1 cellular context compared by ENCODE assay signal in genomic region chr5:34007675-34008600, GRCh38.
A peak's percentile ranks its signal among the peaks of the same experiment; 100 is the strongest.
TF ChIP-seq lines count a peak whose summit lies in the region.

AMACR (minus strand) TSS chr5:34008050; CDS start chr5:34008019, 31 bp downstream.

TF ChIP-seq in HepG2, 621 proteins besides CTCF, POLR2A, EP300 and RAD21 (continued from another document and continues in another):
- TF ChIP-seq ZBTB46 (CRISPR knock-in tag; IDR thresholded peaks at IDR 0.05; ENCODE audit: borderline replicate concordance) (no peak), ZNF777 (CRISPR knock-in tag; IDR thresholded peaks at IDR 0.05) (peak; percentile 84), ARNT2 (CRISPR knock-in tag; IDR thresholded peaks at IDR 0.05; ENCODE audit: low read depth) (peak; percentile 89), CHD2 (IDR thresholded peaks at IDR 0.05; ENCODE audit: low read depth, low read length) (no peak), MZF1 (CRISPR knock-in tag; IDR thresholded peaks at IDR 0.05; ENCODE audit: borderline replicate concordance) (no peak), ZBTB2 (CRISPR knock-in tag; IDR thresholded peaks at IDR 0.05; ENCODE audit: low read depth) (peak; percentile 44; the same call in 1 of the 2 replicates), ZNF3 (CRISPR knock-in tag; IDR thresholded peaks at IDR 0.05) (no peak), MED1 (CRISPR knock-in tag; IDR thresholded peaks at IDR 0.05) (no peak; the same call in none of the 2 replicates), ATAD3A (CRISPR knock-in tag; IDR thresholded peaks at IDR 0.05) (no peak), HBP1 (CRISPR knock-in tag; IDR thresholded peaks at IDR 0.05; ENCODE audit: low read depth) (peak; percentile 55; the same call in 1 of the 2 replicates), PHF20 (CRISPR knock-in tag; IDR thresholded peaks at IDR 0.05) (peak; percentile 74), ZNF567 (CRISPR knock-in tag; IDR thresholded peaks at IDR 0.05; ENCODE audit: borderline replicate concordance) (no peak), ZMYM3 (CRISPR knock-in tag; IDR thresholded peaks at IDR 0.05) (no peak), ZNF589 (CRISPR knock-in tag; conservative IDR thresholded peaks at IDR 0.05) (peak; percentile 49; the same call in 1 of the 2 replicates), ZSCAN25 (CRISPR knock-in tag; IDR thresholded peaks at IDR 0.05) (peak; percentile 72), KAT7 (CRISPR knock-in tag; IDR thresholded peaks at IDR 0.05; ENCODE audit: borderline replicate concordance) (peak; percentile 96; the same call in 1 of the 2 replicates), TAF1 (CRISPR knock-in tag; IDR thresholded peaks at IDR 0.05) (peak; percentile 99), ZNF160 (CRISPR knock-in tag; IDR thresholded peaks at IDR 0.05) (peak; percentile 32; the same call in 1 of the 2 replicates), KDM1A (CRISPR knock-in tag; IDR thresholded peaks at IDR 0.05) (no peak), ZNF614 (CRISPR knock-in tag; IDR thresholded peaks at IDR 0.05; ENCODE audit: borderline replicate concordance) (peak; percentile 59; the same call in 1 of the 2 replicates), MBD4 (IDR thresholded peaks at IDR 0.05; ENCODE audit: borderline replicate concordance, low read length) (no peak), CHD4 (IDR thresholded peaks at IDR 0.05; ENCODE audit: borderline replicate concordance, low read length) (no peak), ZNF460 (CRISPR knock-in tag; IDR thresholded peaks at IDR 0.05; ENCODE audit: borderline replicate concordance) (peak; percentile 20; the same call in 1 of the 2 replicates), ZNF441 (CRISPR knock-in tag; IDR thresholded peaks at IDR 0.05; ENCODE audit: borderline replicate concordance) (peak; percentile 70; the same call in 1 of the 2 replicates), ZNF282 (IDR thresholded peaks at IDR 0.05; ENCODE audit: partially characterized antibody) (no peak), ARID3A (IDR thresholded peaks at IDR 0.05; ENCODE audit: low read depth, low read length) (0 out of 2 replicates have a peak, but pooled peaks have one; percentile 17), SIX4 (CRISPR knock-in tag; IDR thresholded peaks at IDR 0.05) (peak; percentile 37; the same call in 1 of the 2 replicates), GLI4 (CRISPR knock-in tag; IDR thresholded peaks at IDR 0.05; ENCODE audit: borderline replicate concordance) (no peak; the same call in 1 of the 2 replicates), NFKB2 (CRISPR knock-in tag; IDR thresholded peaks at IDR 0.05; ENCODE audit: borderline replicate concordance) (peak; percentile 92; the same call in 1 of the 2 replicates), ZNF224 (CRISPR knock-in tag; IDR thresholded peaks at IDR 0.05) (peak; percentile 86; the same call in 1 of the 2 replicates), MXD3 (CRISPR knock-in tag; IDR thresholded peaks at IDR 0.05) (peak; percentile 52; the same call in 1 of the 2 replicates), ISL2 (CRISPR knock-in tag; IDR thresholded peaks at IDR 0.05) (peak; percentile 85), ZNF33B (CRISPR knock-in tag; IDR thresholded peaks at IDR 0.05) (0 out of 2 replicates have a peak, but pooled peaks have one; percentile 69), ZNF44 (CRISPR knock-in tag; IDR thresholded peaks at IDR 0.05) (0 out of 2 replicates have a peak, but pooled peaks have one; percentile 43), ZNF382 (CRISPR knock-in tag; IDR thresholded peaks at IDR 0.05; ENCODE audit: borderline replicate concordance) (no peak), CC2D1A (CRISPR knock-in tag; IDR thresholded peaks at IDR 0.05) (0 out of 2 replicates have a peak, but pooled peaks have one; percentile 85), MEF2D (CRISPR knock-in tag; IDR thresholded peaks at IDR 0.05) (0 out of 2 replicates have a peak, but pooled peaks have one; percentile 34), CBX5 (CRISPR knock-in tag; IDR thresholded peaks at IDR 0.05; ENCODE audit: borderline replicate concordance) (peak; percentile 42; the same call in 1 of the 2 replicates), XBP1 (CRISPR knock-in tag; IDR thresholded peaks at IDR 0.05) (no peak), ZNF496 (CRISPR knock-in tag; IDR thresholded peaks at IDR 0.05; ENCODE audit: insufficient replicate concordance) (no peak), REXO4 (CRISPR knock-in tag; IDR thresholded peaks at IDR 0.05; ENCODE audit: borderline replicate concordance) (peak; percentile 69; the same call in 1 of the 2 replicates), ZNF12 (CRISPR knock-in tag; IDR thresholded peaks at IDR 0.05) (peak; percentile 32; the same call in 1 of the 2 replicates), HES4 (CRISPR knock-in tag; IDR thresholded peaks at IDR 0.05; ENCODE audit: borderline replicate concordance) (peak; percentile 42; the same call in 1 of the 2 replicates), KDM6A (CRISPR knock-in tag; IDR thresholded peaks at IDR 0.05; ENCODE audit: low read depth) (peak; percentile 63; the same call in 1 of the 2 replicates), ZSCAN12 (CRISPR knock-in tag; IDR thresholded peaks at IDR 0.05) (no peak; the same call in 1 of the 2 replicates), ZNF296 (CRISPR knock-in tag; conservative IDR thresholded peaks at IDR 0.05) (no peak), HOXA5 (CRISPR knock-in tag; IDR thresholded peaks at IDR 0.05) (no peak; the same call in none of the 2 replicates), SMAD3 (CRISPR knock-in tag; IDR thresholded peaks at IDR 0.05) (no peak), REPIN1 (CRISPR knock-in tag; IDR thresholded peaks at IDR 0.05; ENCODE audit: borderline replicate concordance, low read depth) (no peak), ZNF343 (CRISPR knock-in tag; IDR thresholded peaks at IDR 0.05) (peak; percentile 86; the same call in 1 of the 2 replicates), ZNF878 (CRISPR knock-in tag; IDR thresholded peaks at IDR 0.05) (peak; percentile 35; the same call in 1 of the 2 replicates), HMG20B (CRISPR knock-in tag; conservative IDR thresholded peaks at IDR 0.05) (peak; percentile 73)
- TF ChIP-seq, protein P1, sequence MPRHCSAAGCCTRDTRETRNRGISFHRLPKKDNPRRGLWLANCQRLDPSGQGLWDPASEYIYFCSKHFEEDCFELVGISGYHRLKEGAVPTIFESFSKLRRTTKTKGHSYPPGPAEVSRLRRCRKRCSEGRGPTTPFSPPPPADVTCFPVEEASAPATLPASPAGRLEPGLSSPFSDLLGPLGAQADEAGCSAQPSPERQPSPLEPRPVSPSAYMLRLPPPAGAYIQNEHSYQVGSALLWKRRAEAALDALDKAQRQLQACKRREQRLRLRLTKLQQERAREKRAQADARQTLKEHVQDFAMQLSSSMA (CRISPR knock-in tag; IDR thresholded peaks at IDR 0.05): no peak
- TF ChIP-seq, protein P2, sequence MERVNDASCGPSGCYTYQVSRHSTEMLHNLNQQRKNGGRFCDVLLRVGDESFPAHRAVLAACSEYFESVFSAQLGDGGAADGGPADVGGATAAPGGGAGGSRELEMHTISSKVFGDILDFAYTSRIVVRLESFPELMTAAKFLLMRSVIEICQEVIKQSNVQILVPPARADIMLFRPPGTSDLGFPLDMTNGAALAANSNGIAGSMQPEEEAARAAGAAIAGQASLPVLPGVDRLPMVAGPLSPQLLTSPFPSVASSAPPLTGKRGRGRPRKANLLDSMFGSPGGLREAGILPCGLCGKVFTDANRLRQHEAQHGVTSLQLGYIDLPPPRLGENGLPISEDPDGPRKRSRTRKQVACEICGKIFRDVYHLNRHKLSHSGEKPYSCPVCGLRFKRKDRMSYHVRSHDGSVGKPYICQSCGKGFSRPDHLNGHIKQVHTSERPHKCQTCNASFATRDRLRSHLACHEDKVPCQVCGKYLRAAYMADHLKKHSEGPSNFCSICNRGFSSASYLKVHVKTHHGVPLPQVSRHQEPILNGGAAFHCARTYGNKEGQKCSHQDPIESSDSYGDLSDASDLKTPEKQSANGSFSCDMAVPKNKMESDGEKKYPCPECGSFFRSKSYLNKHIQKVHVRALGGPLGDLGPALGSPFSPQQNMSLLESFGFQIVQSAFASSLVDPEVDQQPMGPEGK (CRISPR knock-in tag; IDR thresholded peaks at IDR 0.05): peak; percentile 56
- TF ChIP-seq, protein P3, sequence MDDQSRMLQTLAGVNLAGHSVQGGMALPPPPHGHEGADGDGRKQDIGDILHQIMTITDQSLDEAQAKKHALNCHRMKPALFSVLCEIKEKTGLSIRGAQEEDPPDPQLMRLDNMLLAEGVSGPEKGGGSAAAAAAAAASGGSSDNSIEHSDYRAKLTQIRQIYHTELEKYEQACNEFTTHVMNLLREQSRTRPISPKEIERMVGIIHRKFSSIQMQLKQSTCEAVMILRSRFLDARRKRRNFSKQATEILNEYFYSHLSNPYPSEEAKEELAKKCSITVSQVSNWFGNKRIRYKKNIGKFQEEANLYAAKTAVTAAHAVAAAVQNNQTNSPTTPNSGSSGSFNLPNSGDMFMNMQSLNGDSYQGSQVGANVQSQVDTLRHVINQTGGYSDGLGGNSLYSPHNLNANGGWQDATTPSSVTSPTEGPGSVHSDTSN (CRISPR knock-in tag; IDR thresholded peaks at IDR 0.05; ENCODE audit: borderline replicate concordance): no peak
- TF ChIP-seq, protein P4, sequence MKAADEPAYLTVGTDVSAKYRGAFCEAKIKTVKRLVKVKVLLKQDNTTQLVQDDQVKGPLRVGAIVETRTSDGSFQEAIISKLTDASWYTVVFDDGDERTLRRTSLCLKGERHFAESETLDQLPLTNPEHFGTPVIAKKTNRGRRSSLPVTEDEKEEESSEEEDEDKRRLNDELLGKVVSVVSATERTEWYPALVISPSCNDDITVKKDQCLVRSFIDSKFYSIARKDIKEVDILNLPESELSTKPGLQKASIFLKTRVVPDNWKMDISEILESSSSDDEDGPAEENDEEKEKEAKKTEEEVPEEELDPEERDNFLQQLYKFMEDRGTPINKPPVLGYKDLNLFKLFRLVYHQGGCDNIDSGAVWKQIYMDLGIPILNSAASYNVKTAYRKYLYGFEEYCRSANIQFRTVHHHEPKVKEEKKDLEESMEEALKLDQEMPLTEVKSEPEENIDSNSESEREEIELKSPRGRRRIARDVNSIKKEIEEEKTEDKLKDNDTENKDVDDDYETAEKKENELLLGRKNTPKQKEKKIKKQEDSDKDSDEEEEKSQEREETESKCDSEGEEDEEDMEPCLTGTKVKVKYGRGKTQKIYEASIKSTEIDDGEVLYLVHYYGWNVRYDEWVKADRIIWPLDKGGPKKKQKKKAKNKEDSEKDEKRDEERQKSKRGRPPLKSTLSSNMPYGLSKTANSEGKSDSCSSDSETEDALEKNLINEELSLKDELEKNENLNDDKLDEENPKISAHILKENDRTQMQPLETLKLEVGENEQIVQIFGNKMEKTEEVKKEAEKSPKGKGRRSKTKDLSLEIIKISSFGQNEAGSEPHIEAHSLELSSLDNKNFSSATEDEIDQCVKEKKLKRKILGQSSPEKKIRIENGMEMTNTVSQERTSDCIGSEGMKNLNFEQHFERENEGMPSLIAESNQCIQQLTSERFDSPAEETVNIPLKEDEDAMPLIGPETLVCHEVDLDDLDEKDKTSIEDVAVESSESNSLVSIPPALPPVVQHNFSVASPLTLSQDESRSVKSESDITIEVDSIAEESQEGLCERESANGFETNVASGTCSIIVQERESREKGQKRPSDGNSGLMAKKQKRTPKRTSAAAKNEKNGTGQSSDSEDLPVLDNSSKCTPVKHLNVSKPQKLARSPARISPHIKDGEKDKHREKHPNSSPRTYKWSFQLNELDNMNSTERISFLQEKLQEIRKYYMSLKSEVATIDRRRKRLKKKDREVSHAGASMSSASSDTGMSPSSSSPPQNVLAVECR (CRISPR knock-in tag; IDR thresholded peaks at IDR 0.05; ENCODE audit: borderline replicate concordance): peak; percentile 87
